1 cellular context compared by ENCODE assay signal in genomic region chr7:123647106-123647730, GRCh38.
TF ChIP-seq lines count a peak whose summit lies in the region.

No MANE protein-coding gene starts in this region.

TF ChIP-seq in GM23338, 12 proteins besides CTCF, POLR2A, EP300 and RAD21 (continued from another document):
- TF ChIP-seq REST (IDR thresholded peaks at IDR 0.05; ENCODE audit: unreplicated experiment) (no peak), EZH2phosphoT487 (IDR thresholded peaks at IDR 0.05; ENCODE audit: unreplicated experiment) (no peak), ZNF462 (CRISPR knock-in tag; IDR thresholded peaks at IDR 0.05) (no peak), JUNB (IDR thresholded peaks at IDR 0.05; ENCODE audit: unreplicated experiment) (no peak), EZH2 (IDR thresholded peaks at IDR 0.05; ENCODE audit: low read depth, unreplicated experiment) (no peak)
TF ChIP-seq in GM23338: peak in this region for 0.
